Comparison of ENCODE assay signal across 34 cellular contexts in genomic region chr12:71405884-71406283, GRCh38. TPM values are rescaled to one million over a fixed set of nuclear protein-coding genes. Genes with fewer than 3 reads are reported as not detected.
"Had no signal": no experiment of that assay in that cellular context is flagged by ENCODE, and none has a peak within 500 bp of the region (broad histone marks: within the 10 kb centered on the region; RNA-seq: fewer than 3 reads in every experiment).

No MANE protein-coding gene starts in this region.

- H3K4me1 Mint-ChIP-seq: endodermal cell had no signal

- H3K27ac ChIP-seq: colonic mucosa, coronary artery, dorsolateral prefrontal cortex, epithelial cell of prostate, esophagus muscularis mucosa, esophagus squamous epithelium, foreskin keratinocyte, gastrocnemius medialis, gastroesophageal sphincter, heart left ventricle, heart right ventricle had no signal

- H3K27me3 Mint-ChIP-seq: dendritic cell treated with granulocyte-macrophage colony-stimulating factor and Interleukin-4, amounts not matched to agents 40 ng/mL and 50 ng/mL, for 4 days had no signal

- H3K4me1 ChIP-seq: colonic mucosa, esophagus muscularis mucosa, esophagus squamous epithelium, foreskin keratinocyte, gastrocnemius medialis, gastroesophageal sphincter, heart left ventricle, heart right ventricle had no signal

- ATAC-seq: effector memory CD8-positive, alpha-beta T cell; esophagus mucosa; foreskin keratinocyte; gastrocnemius medialis; gastroesophageal sphincter; heart left ventricle; heart right ventricle had no signal

- FAIRE-seq: colon, endometrium, endothelial cell of umbilical vein, frontal cortex had no signal

- H3K4me3 Mint-ChIP-seq: dendritic cell treated with granulocyte-macrophage colony-stimulating factor and Interleukin-4, amounts not matched to agents 40 ng/mL and 50 ng/mL, for 4 days; effector memory CD8-positive, alpha-beta T cell; endodermal cell had no signal

- H3K27ac Mint-ChIP-seq: dendritic cell treated with granulocyte-macrophage colony-stimulating factor and Interleukin-4, amounts not matched to agents 40 ng/mL and 50 ng/mL, for 4 days; effector memory CD8-positive, alpha-beta T cell; endodermal cell had no signal

- H3K36me3 ChIP-seq: colonic mucosa, esophagus muscularis mucosa, esophagus squamous epithelium, gastrocnemius medialis, gastroesophageal sphincter, heart left ventricle, heart right ventricle had no signal

- H3K4me3 ChIP-seq: colonic mucosa, coronary artery, dorsolateral prefrontal cortex, esophagus muscularis mucosa, esophagus squamous epithelium, gastrocnemius medialis, gastroesophageal sphincter, heart left ventricle, heart right ventricle had no signal

- DNase-seq: colonic mucosa; cortex of kidney; dermis blood vessel endothelial cell; dorsolateral prefrontal cortex; effector CD4-positive, alpha-beta T cell; effector CD8-positive, alpha-beta T cell; effector memory CD4-positive, alpha-beta T cell; effector memory CD8-positive, alpha-beta T cell; endodermal cell; erythroblast; esophagus squamous epithelium; foreskin fibroblast; foreskin keratinocyte; foreskin melanocyte; gastrocnemius medialis; glutamatergic neuron; head of caudate nucleus; heart left ventricle; heart right ventricle had no signal

- H3K9me3 ChIP-seq: colonic mucosa, gastrocnemius medialis had no signal

- H3K27me3 ChIP-seq: colonic mucosa, dorsolateral prefrontal cortex, esophagus squamous epithelium, gastrocnemius medialis, heart left ventricle had no signal

RNA-seq across cellular contexts. Expression of gene LGR5, which starts 33.7 kb away (rescaled TPM):
- total RNA-seq: dermis blood vessel endothelial cell, dermis microvascular lymphatic vessel endothelial cell, endothelial cell of umbilical vein, epithelial cell of proximal tubule, esophagus mucosa, fibroblast of lung, fibroblast of villous mesenchyme, foreskin keratinocyte, glomerular endothelial cell had no signal
- polyA plus RNA-seq: endothelial cell of umbilical vein, fibroblast of lung, foreskin keratinocyte had no signal
